Comparison of ENCODE assay signal across 22 cellular contexts in genomic region chr21:14968821-14969220, GRCh38.
DNase-seq lines count a peak whose midpoint lies in the region; ATAC-seq, FAIRE-seq and TF ChIP-seq lines count a peak whose summit lies in the region.
"Had no signal": no experiment of that assay in that cellular context is flagged by ENCODE, and none has a peak within 500 bp of the region (broad histone marks: within the 10 kb centered on the region; RNA-seq: fewer than 3 reads in every experiment).

No MANE protein-coding gene starts in this region.

- no peak overlapping the region for H3K9ac ChIP-seq in HepG2 (ENCODE audit: insufficient read depth, low read depth, low read length)
- no peak overlapping the region for H3K9ac ChIP-seq in astrocyte (ENCODE audit: low read length)

- WGBS in HepG2 (ENCODE audit: low lambda C conversion rate), result 95% methylated on average over 1 of the region's 1 CpG
- 60% methylated on average over 1 of the region's 1 CpG for WGBS in right lobe of liver (ENCODE audit: insufficient coverage, low coverage, low lambda C conversion rate, missing lambda C conversion rate)

- FAIRE-seq in HepG2 (lab: Jason Lieb, UNC) (no peak), astrocyte (lab: Jason Lieb, UNC) (no peak)
- FAIRE-seq: GM12891, H54 had no signal

- POLR2A ChIA-PET in HepG2 (lab: Yijun Ruan, JAX), result no interaction called here

- TF ChIP-seq RAD21 in HepG2 (CRISPR knock-in tag; IDR thresholded peaks at IDR 0.05), result no peak

- CTCF ChIA-PET in HepG2 (lab: Yijun Ruan, JAX; ENCODE audit: low intra/inter-chr PET ratio, low total read pairs), result no interaction called here

- no TSS peak for BruUV-seq in HepG2 (replicated peaks; lab: Mats Ljungman, UMichigan)

- DNase-seq in HepG2 (ENCODE audit: low spot score) (no peak), right lobe of liver (no peak), astrocyte (ENCODE audit: low read depth) (peak; percentile 57), fibroblast of pulmonary artery (ENCODE audit: low read depth) (peak; percentile 31), progenitor cell of endocrine pancreas (ENCODE audit: low spot score, unreplicated experiment) (no peak), LoVo (ENCODE audit: low spot score) (no peak)
- no peak for DNase-seq in stimulated activated effector memory CD8-positive, alpha-beta T cell treated with anti-CD3 and anti-CD28 coated beads, Interleukin-12 subunit alpha, Interleukin-12 subunit beta, amount 100 ng/mL, for 72 hours (ENCODE audit: low spot score in 2 of 2)
- DNase-seq: BE2C, DMS79, KG1, NCI-H1105 treated with DMSO at 0.1 percent for 48 hours, NCI-H1694, NCI-H2081, NCI-H2171, NCI-H345, NCI-H524, NCI-H774 had no signal

- peaks cover 23% of the 10 kb centered on the region for H3K36me3 Mint-ChIP-seq in astrocyte (ENCODE audit: low read depth, unreplicated experiment)
- peaks cover 25% of the 10 kb centered on the region for H3K36me3 Mint-ChIP-seq in stimulated activated effector memory CD8-positive, alpha-beta T cell treated with anti-CD3 and anti-CD28 coated beads, Interleukin-12 subunit alpha, Interleukin-12 subunit beta, amount 100 ng/mL, for 72 hours
- H3K36me3 Mint-ChIP-seq in progenitor cell of endocrine pancreas (ENCODE audit: insufficient read depth), result peaks cover 36% of the 10 kb centered on the region

- H3K4me1 Mint-ChIP-seq in astrocyte (ENCODE audit: low read depth, unreplicated experiment) (peaks cover 18% of the 10 kb centered on the region), progenitor cell of endocrine pancreas (ENCODE audit: low read depth) (peaks cover 12% of the 10 kb centered on the region)
- H3K4me1 Mint-ChIP-seq in stimulated activated effector memory CD8-positive, alpha-beta T cell treated with anti-CD3 and anti-CD28 coated beads, Interleukin-12 subunit alpha, Interleukin-12 subunit beta, amount 100 ng/mL, for 72 hours, result peaks cover 12% of the 10 kb centered on the region

- H3K4me1 ChIP-seq in HepG2 (ENCODE audit: insufficient read depth, low read length), result no peaks in the 10 kb centered on the region
- no peaks in the 10 kb centered on the region for H3K4me1 ChIP-seq in right lobe of liver
- H3K4me1 ChIP-seq in astrocyte (ENCODE audit: insufficient read depth, low read length), result no peaks in the 10 kb centered on the region
- H3K4me1 ChIP-seq: BE2C had no signal

- no peaks in the 10 kb centered on the region for H3K27me3 Mint-ChIP-seq in astrocyte (ENCODE audit: low read depth, unreplicated experiment)
- no peaks in the 10 kb centered on the region for H3K27me3 Mint-ChIP-seq in progenitor cell of endocrine pancreas

- H3K36me3 ChIP-seq in HepG2 (replicated peaks in 1 of 2; ENCODE audit: control insufficient read depth in 1 of 2, insufficient read depth in 2 of 2, low read length in 2 of 2) (peaks cover 27 to 42% of the 10 kb centered on the region in 2 experiments), right lobe of liver (peaks cover 0 to 23% (median 7%) of the 10 kb centered on the region in 4 donors), astrocyte (ENCODE audit: insufficient read depth, low read length) (peaks cover 35% of the 10 kb centered on the region)

- no peak overlapping the region for H2AFZ ChIP-seq in HepG2 (ENCODE audit: low read length)
- no peak overlapping the region for H2AFZ ChIP-seq in astrocyte (ENCODE audit: low read depth, low read length)

- in situ Hi-C loops in HepG2 (cut with HindIII; ENCODE audit: extremely low pct_ligation_motif_present, low pct_unique_long_range_greater_than_20kb), result no loop called here

- TF ChIP-seq POLR2A in HepG2 (IDR thresholded peaks at IDR 0.05; ENCODE audit: insufficient read depth in 1 of 2, low read depth in 2 of 2, low read length in 2 of 2) (no peak), right lobe of liver (IDR thresholded peaks at IDR 0.05) (no peak)

- no peak for TF ChIP-seq EP300 in HepG2 (IDR thresholded peaks at IDR 0.05; ENCODE audit: low read depth in 2 of 2, low read length in 2 of 2)
- no peak for TF ChIP-seq EP300 in HepG2 (CRISPR knock-in tag; IDR thresholded peaks at IDR 0.05; ENCODE audit: borderline replicate concordance)

- intact Hi-C loops in HepG2 (cut with micrococcal nuclease; ENCODE audit: unreplicated experiment), result no loop called here
- intact Hi-C loops in right lobe of liver (cut with DNase I), result no loop called here

- H3K9me3 ChIP-seq in HepG2 (ENCODE audit: low read length) (no peaks in the 10 kb centered on the region), right lobe of liver (no peaks in the 10 kb centered on the region), astrocyte (ENCODE audit: insufficient read depth, low read depth, low read length) (no peaks in the 10 kb centered on the region)
- H3K9me3 ChIP-seq: BE2C had no signal

- H3K79me2 ChIP-seq in HepG2 (ENCODE audit: insufficient read depth, low read length) (peaks cover 45% of the 10 kb centered on the region), astrocyte (ENCODE audit: insufficient read depth, low read length) (peaks cover 65% of the 10 kb centered on the region)

- no peak for TF ChIP-seq CTCF in HepG2 (CRISPR knock-in tag; IDR thresholded peaks at IDR 0.05)
- no peak for TF ChIP-seq CTCF in right lobe of liver (IDR thresholded peaks at IDR 0.05)
- no peak for TF ChIP-seq CTCF in astrocyte (IDR thresholded peaks at IDR 0.05; ENCODE audit: insufficient read depth, low read depth, low read length)
- no peak for TF ChIP-seq CTCF in fibroblast of pulmonary artery (IDR thresholded peaks at IDR 0.05; ENCODE audit: low read length, missing control alignments)
- TF ChIP-seq CTCF in progenitor cell of endocrine pancreas (IDR thresholded peaks at IDR 0.05; ENCODE audit: unreplicated experiment), result no peak

- no peak overlapping the region for H3K4me2 ChIP-seq in HepG2 (ENCODE audit: low read depth, low read length)
- no peak overlapping the region for H3K4me2 ChIP-seq in astrocyte (ENCODE audit: low read length)

- H3K27me3 ChIP-seq in HepG2 (ENCODE audit: control insufficient read depth in 1 of 2, insufficient read depth in 2 of 2, low read length in 2 of 2) (no peaks in the 10 kb centered on the region), right lobe of liver (no peaks in the 10 kb centered on the region), astrocyte (ENCODE audit: insufficient read depth, low read length) (no peaks in the 10 kb centered on the region)
- H3K27me3 ChIP-seq: BE2C had no signal

- no peaks in the 10 kb centered on the region for H3K9me3 Mint-ChIP-seq in astrocyte (ENCODE audit: unreplicated experiment)
- H3K9me3 Mint-ChIP-seq in stimulated activated effector memory CD8-positive, alpha-beta T cell treated with anti-CD3 and anti-CD28 coated beads, Interleukin-12 subunit alpha, Interleukin-12 subunit beta, amount 100 ng/mL, for 72 hours, result no peaks in the 10 kb centered on the region
- peaks cover 5% of the 10 kb centered on the region for H3K9me3 Mint-ChIP-seq in progenitor cell of endocrine pancreas (ENCODE audit: low read depth)

- ATAC-seq in HepG2 (no peak), right lobe of liver (no peak), GM19455 (IDR thresholded peaks at IDR 0.05; ENCODE audit: unreplicated experiment) (no peak)
- ATAC-seq in stimulated activated effector memory CD8-positive, alpha-beta T cell treated with anti-CD3 and anti-CD28 coated beads, Interleukin-12 subunit alpha, Interleukin-12 subunit beta, amount 100 ng/mL, for 72 hours, result peak; percentile 47
- ATAC-seq: Panc1, SK-N-SH treated with all-trans-retinoic acid at 6 μM for 48 hours had no signal

- no peak overlapping the region for H3K4me3 Mint-ChIP-seq in astrocyte (ENCODE audit: unreplicated experiment)
- H3K4me3 Mint-ChIP-seq in stimulated activated effector memory CD8-positive, alpha-beta T cell treated with anti-CD3 and anti-CD28 coated beads, Interleukin-12 subunit alpha, Interleukin-12 subunit beta, amount 100 ng/mL, for 72 hours, result no peak overlapping the region
- H3K4me3 Mint-ChIP-seq in progenitor cell of endocrine pancreas (ENCODE audit: low read depth), result no peak overlapping the region

- H4K20me1 ChIP-seq in HepG2 (ENCODE audit: insufficient read depth, low read length) (no peaks in the 10 kb centered on the region; the same call in 1 of the 2 replicates), astrocyte (ENCODE audit: insufficient read depth, low read length) (peaks cover 40% of the 10 kb centered on the region)

- H3K27ac Mint-ChIP-seq in astrocyte (ENCODE audit: unreplicated experiment), result no peak overlapping the region
- no peak overlapping the region for H3K27ac Mint-ChIP-seq in stimulated activated effector memory CD8-positive, alpha-beta T cell treated with anti-CD3 and anti-CD28 coated beads, Interleukin-12 subunit alpha, Interleukin-12 subunit beta, amount 100 ng/mL, for 72 hours
- H3K27ac Mint-ChIP-seq in progenitor cell of endocrine pancreas, result no peak overlapping the region

- H3K4me3 ChIP-seq in HepG2 (replicated peaks in 1 of 3; ENCODE audit: insufficient read depth in 1 of 3, low read depth in 2 of 3, low read length in 3 of 3) (no peak overlapping the region), right lobe of liver (no peak overlapping the region), astrocyte (ENCODE audit: insufficient read depth, low read depth, low read length) (no peak overlapping the region), fibroblast of pulmonary artery (replicated peaks; ENCODE audit: low read depth, low read length) (no peak overlapping the region)

- H3K27ac ChIP-seq in HepG2 (ENCODE audit: extremely low read length, insufficient read depth, low read length) (no peak overlapping the region), right lobe of liver (no peak overlapping the region), astrocyte (ENCODE audit: low read depth, low read length) (no peak overlapping the region)

TF ChIP-seq in HepG2, 621 proteins besides CTCF, POLR2A, EP300 and RAD21:
- TF ChIP-seq RBM22 (optimal IDR thresholded peaks at IDR 0.05; ENCODE audit: low read length) (peak; percentile 31), ZNF580 (CRISPR knock-in tag; IDR thresholded peaks at IDR 0.05; ENCODE audit: borderline replicate concordance, low read depth) (no peak), RFX5 (IDR thresholded peaks at IDR 0.05; ENCODE audit: low read depth, low read length) (no peak), FOSL1 (CRISPR knock-in tag; IDR thresholded peaks at IDR 0.05; ENCODE audit: borderline replicate concordance) (no peak)

Comparison
In these comparisons a context has a peak if more than half of its experiments do, and no peak if none do; other contexts are left out.
1. DNase-seq: peak in astrocyte (single experiment) and fibroblast of pulmonary artery (single experiment); none in HepG2 (single experiment), right lobe of liver (0 of 3), stimulated activated effector memory CD8-positive, alpha-beta T cell treated with anti-CD3 and anti-CD28 coated beads, Interleukin-12 subunit alpha, Interleukin-12 subunit beta, amount 100 ng/mL, for 72 hours (0 of 2), progenitor cell of endocrine pancreas (single experiment) and LoVo (single experiment).